ENCODE assay signal across 7 cellular contexts in genomic region chr5:10489810-10490426, GRCh38. TPM values are rescaled to one million over a fixed set of nuclear protein-coding genes. Genes with fewer than 3 reads are reported as not detected.
A peak's percentile ranks its signal among the peaks of the same experiment; 100 is the strongest.
DNase-seq lines count a peak whose midpoint lies in the region; ATAC-seq and TF ChIP-seq lines count a peak whose summit lies in the region.

No MANE protein-coding gene starts in this region.

- no TSS peak for BruUV-seq in A673 (replicated peaks; lab: Mats Ljungman, UMichigan)

- ATAC-seq in GM18870 (IDR thresholded peaks at IDR 0.05; ENCODE audit: unreplicated experiment) (peak; percentile 96), HG02623 (IDR thresholded peaks at IDR 0.05; ENCODE audit: unreplicated experiment) (peak; percentile 83)

- DNase-seq in NOMO-1 treated with DMSO at 0.1 percent for 48 hours (lab: John Stamatoyannopoulos, UW; ENCODE audit: unreplicated experiment) (peak; percentile 99), inferior parietal cortex (ENCODE audit: extremely low spot score) (peak; percentile 25), A673 (ENCODE audit: low spot score) (no peak), NCI-H2107 treated with DMSO at 0.1 percent for 48 hours (lab: John Stamatoyannopoulos, UW; ENCODE audit: unreplicated experiment) (no peak)
- no peak for DNase-seq in effector CD4-positive, alpha-beta T cell

- H3K4me3 ChIP-seq in A673 (ENCODE audit: low read depth, low read length, poor library complexity, severe bottlenecking): no peak overlapping the region

- no peak overlapping the region for H3K27ac ChIP-seq in A673 (ENCODE audit: low read depth, low read length, poor library complexity, severe bottlenecking)

- H3K27me3 ChIP-seq in A673 (replicated peaks; ENCODE audit: insufficient read depth, low read depth, low read length, poor library complexity): peaks cover 35% of the 10 kb centered on the region

- TF ChIP-seq CTCF in A673 (conservative IDR thresholded peaks at IDR 0.05; ENCODE audit: low read depth, low read length): no peak

- intact Hi-C loops in A673 (cut with micrococcal nuclease; ENCODE audit: unreplicated experiment): no loop called here

- H3K9me3 ChIP-seq in A673 (ENCODE audit: low read depth, low read length, poor library complexity, severe bottlenecking): no peaks in the 10 kb centered on the region

- POLR2A ChIA-PET in A673 (lab: Charles Lee; ENCODE audit: low non-redundant PET): no interaction called here

- no peaks in the 10 kb centered on the region for H3K36me3 ChIP-seq in A673 (ENCODE audit: insufficient read depth, low read length, poor library complexity, severe bottlenecking)

- no peaks in the 10 kb centered on the region for H3K4me1 ChIP-seq in A673 (ENCODE audit: insufficient read depth, low read length, poor library complexity, severe bottlenecking)

- CTCF ChIA-PET in A673 (lab: Charles Lee): no interaction called here

RNA-seq across cellular contexts. Expression of gene ROPN1L, which starts 48.2 kb away (rescaled TPM):
- 0.24 and 0.39 TPM in 2 replicates for total RNA-seq in A673 (2021)

Comparison
In these comparisons a context has a peak if more than half of its experiments do, and no peak if none do; other contexts are left out.
1. DNase-seq: peak in NOMO-1 treated with DMSO at 0.1 percent for 48 hours (single experiment) and inferior parietal cortex (single experiment); none in effector CD4-positive, alpha-beta T cell (single experiment), A673 (single experiment) and NCI-H2107 treated with DMSO at 0.1 percent for 48 hours (single experiment).